1 cellular context compared by ENCODE assay signal in genomic region chr3:49804141-49805041, GRCh38.
TF ChIP-seq lines count a peak whose summit lies in the region.

No MANE protein-coding gene starts in this region.

TF ChIP-seq in H1, 55 proteins besides CTCF, POLR2A, EP300 and RAD21:
- TF ChIP-seq HDAC6 (IDR thresholded peaks at IDR 0.05; ENCODE audit: low read depth, low read length) (no peak), E2F6 (IDR thresholded peaks at IDR 0.05) (0 out of 2 replicates have a peak, but pooled peaks have one; percentile 0)
